ENCODE assay signal across 11 cellular contexts in the genomic region with DNA sequence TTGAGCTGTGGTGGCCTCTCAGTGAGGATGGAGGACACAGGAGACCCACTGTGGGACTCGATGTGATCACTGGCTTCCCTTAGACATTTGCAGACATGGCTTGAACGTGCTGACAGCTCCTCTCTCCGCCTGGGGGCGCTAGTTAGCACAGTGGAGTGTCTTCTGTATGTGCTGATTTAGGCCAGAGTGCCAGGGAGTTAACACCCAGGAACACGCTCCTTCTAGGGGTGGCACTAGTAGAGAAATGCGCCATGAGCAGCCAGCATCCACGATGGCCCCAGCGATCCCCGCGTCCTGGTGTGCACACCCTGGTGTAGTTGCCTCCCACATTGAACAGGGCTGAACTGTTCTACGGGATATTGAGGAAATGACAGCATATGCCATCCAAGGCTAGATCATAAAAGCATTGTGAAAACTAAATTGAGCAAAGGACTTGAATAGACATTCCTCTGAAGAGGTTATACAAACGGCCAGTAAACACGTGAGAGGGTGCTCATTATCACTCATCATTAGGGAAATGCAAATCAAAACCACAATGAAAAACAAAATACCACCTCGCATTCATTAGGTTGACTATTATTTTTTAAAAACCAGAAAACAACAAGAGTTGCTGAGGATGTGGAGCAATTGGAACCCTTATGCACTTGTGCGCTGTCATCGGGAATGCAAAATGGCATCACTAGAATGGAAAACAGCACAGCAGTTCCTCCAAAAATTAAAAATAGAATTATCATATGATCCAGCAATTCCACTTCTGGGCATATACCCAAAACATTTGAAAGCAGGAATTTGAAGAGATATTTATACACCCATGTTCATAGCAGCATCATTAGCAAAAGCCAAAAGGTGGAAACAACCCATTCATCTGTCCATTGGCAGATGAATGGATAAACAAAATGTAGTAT. TPM values are rescaled to one million over a fixed set of nuclear protein-coding genes. Genes with fewer than 3 reads are reported as not detected.
DNase-seq lines count a peak whose midpoint lies in the region; ATAC-seq and TF ChIP-seq lines count a peak whose summit lies in the region.
"Had no signal": no experiment of that assay in that cellular context is flagged by ENCODE, and none has a peak within 500 bp of the region (broad histone marks: within the 10 kb centered on the region; RNA-seq: fewer than 3 reads in every experiment).

No MANE protein-coding gene starts in this region.

- no peak overlapping the region for H3K4me2 ChIP-seq in OCI-LY1 (ENCODE audit: low read length)

- H3K36me3 ChIP-seq in OCI-LY1 (ENCODE audit: insufficient read depth, low read length) (no peaks in the 10 kb centered on the region), thyroid gland (no peaks in the 10 kb centered on the region)

- peaks cover 12% of the 10 kb centered on the region for H3K4me1 ChIP-seq in OCI-LY1 (ENCODE audit: insufficient read depth, low read length, severe bottlenecking)
- no peaks in the 10 kb centered on the region for H3K4me1 ChIP-seq in thyroid gland

- no peak overlapping the region for H3K4me3 ChIP-seq in OCI-LY1 (ENCODE audit: low read depth, low read length, poor library complexity, severe bottlenecking)
- H3K4me3 ChIP-seq in fibroblast of villous mesenchyme (ENCODE audit: low read depth, low read length): no peak overlapping the region
- H3K4me3 ChIP-seq in thyroid gland (replicated peaks in 1 of 3): no peak overlapping the region

- H2AFZ ChIP-seq in OCI-LY1 (ENCODE audit: low read length): no peak overlapping the region

- peaks cover 7% of the 10 kb centered on the region for H3K9me3 Mint-ChIP-seq in activated CD4-positive, alpha-beta T cell treated with anti-CD3 and anti-CD28 coated beads for 36 hours (ENCODE audit: low read depth)

- H3K9me3 ChIP-seq in OCI-LY1 (ENCODE audit: low read length) (peaks cover 6% of the 10 kb centered on the region; the same call in 1 of the 2 replicates), thyroid gland (no peaks in the 10 kb centered on the region)

- POLR2A ChIA-PET in activated CD4-positive, alpha-beta T cell treated with anti-CD3 and anti-CD28 coated beads for 36 hours (lab: Charles Lee): no interaction called here
- POLR2A ChIA-PET in RWPE1 (lab: Yijun Ruan, JAX; ENCODE audit: low non-redundant PET): no interaction called here

- H3K4me1 Mint-ChIP-seq in activated CD4-positive, alpha-beta T cell treated with anti-CD3 and anti-CD28 coated beads for 36 hours: peaks cover 15% of the 10 kb centered on the region

- H3K27ac Mint-ChIP-seq in activated CD4-positive, alpha-beta T cell treated with anti-CD3 and anti-CD28 coated beads for 36 hours: no peak overlapping the region
- H3K27ac Mint-ChIP-seq: naive B cell had no signal

- TF ChIP-seq CTCF in OCI-LY1 (IDR thresholded peaks at IDR 0.05; ENCODE audit: low read length) (peak; percentile 56), fibroblast of villous mesenchyme (IDR thresholded peaks at IDR 0.05; ENCODE audit: insufficient read depth, low read depth, low read length) (peak; percentile 38), thyroid gland (IDR thresholded peaks at IDR 0.05) (no peak), RWPE1 (conservative IDR thresholded peaks at IDR 0.05; ENCODE audit: low read depth) (no peak)

- no peak for TF ChIP-seq POLR2A in thyroid gland (IDR thresholded peaks at IDR 0.05)

- H3K36me3 Mint-ChIP-seq in activated CD4-positive, alpha-beta T cell treated with anti-CD3 and anti-CD28 coated beads for 36 hours (ENCODE audit: low read depth): peaks cover 5% of the 10 kb centered on the region

- WGBS in thyroid gland, 2 donors: 53 to 64% methylated on average over 13 to 16 of the region's 16 CpGs

- H3K79me2 ChIP-seq in OCI-LY1 (ENCODE audit: insufficient read depth, low read length): no peaks in the 10 kb centered on the region

- no peak for ATAC-seq in activated CD4-positive, alpha-beta T cell treated with anti-CD3 and anti-CD28 coated beads for 36 hours

- H3K9ac ChIP-seq in OCI-LY1 (ENCODE audit: low read length): no peak overlapping the region

- H3K27me3 ChIP-seq in OCI-LY1 (ENCODE audit: insufficient read depth, low read length) (peaks cover 5% of the 10 kb centered on the region; the same call in 1 of the 2 replicates), thyroid gland (no peaks in the 10 kb centered on the region)

- no peak overlapping the region for H3K4me3 Mint-ChIP-seq in activated CD4-positive, alpha-beta T cell treated with anti-CD3 and anti-CD28 coated beads for 36 hours
- H3K4me3 Mint-ChIP-seq: naive B cell had no signal

- intact Hi-C loops in activated CD4-positive, alpha-beta T cell treated with anti-CD3 and anti-CD28 coated beads for 36 hours (cut with DNase I, micrococcal nuclease): no loop called here
- intact Hi-C loops in thyroid gland (cut with DNase I): no loop called here

- CTCF ChIA-PET in activated CD4-positive, alpha-beta T cell treated with anti-CD3 and anti-CD28 coated beads for 36 hours (lab: Charles Lee): interaction anchor here (0.6 to 1.4 kb wide), 4 partner anchors 11 to 189 kb away, joined by 3 to 5 read pairs (median 5); no protein-coding TSS in a partner anchor
- CTCF ChIA-PET in RWPE1 (lab: Yijun Ruan, JAX): no interaction called here

- H3F3A ChIP-seq in OCI-LY1 (ENCODE audit: insufficient read depth, low read length): no peaks in the 10 kb centered on the region

- H3K27me3 Mint-ChIP-seq in activated CD4-positive, alpha-beta T cell treated with anti-CD3 and anti-CD28 coated beads for 36 hours: no peaks in the 10 kb centered on the region

- H3K27ac ChIP-seq in OCI-LY1 (ENCODE audit: low read depth, low read length, poor library complexity, severe bottlenecking) (no peak overlapping the region), thyroid gland (peak overlapping the region in 1 of 3 donors; percentile 26), RWPE1 (no peak overlapping the region)
- H3K27ac ChIP-seq: C4-2B had no signal

- peak; percentile 58 for DNase-seq in activated CD4-positive, alpha-beta T cell treated with anti-CD3 and anti-CD28 coated beads for 36 hours
- DNase-seq in activated CD4-positive, alpha-beta T cell treated with anti-CD3 and anti-CD28 coated beads for 1 hour: no peak
- DNase-seq in fibroblast of villous mesenchyme (ENCODE audit: low read depth): peak; percentile 17
- peak; percentile 63 for DNase-seq in stimulated activated CD8-positive, alpha-beta memory T cell treated with anti-CD3 and anti-CD28 coated beads, Interleukin-4, amount 100 ng/mL, for 48 hours
- no peak for DNase-seq in thyroid gland
- DNase-seq in RWPE1 (ENCODE audit: low spot score): no peak
- DNase-seq in NCI-H1436 treated with DMSO at 0.1 percent for 48 hours (lab: John Stamatoyannopoulos, UW): no peak
- DNase-seq: activated T-cell treated with anti-CD3 and anti-CD28 coated beads, Interleukin-2, amount 50 U/mL, for 1 hour; naive B cell had no signal

- H3K9me2 ChIP-seq in OCI-LY1 (ENCODE audit: low read depth, low read length): no peaks in the 10 kb centered on the region

- no peaks in the 10 kb centered on the region for H4K20me1 ChIP-seq in OCI-LY1 (ENCODE audit: insufficient read depth, low read length)

RNA-seq across cellular contexts. Expression of gene NMUR1, which starts 11.6 kb away (rescaled TPM):
- not detected for total RNA-seq in activated CD4-positive, alpha-beta T cell treated with anti-CD3 and anti-CD28 coated beads for 36 hours
- not detected in 2 replicates for total RNA-seq in fibroblast of villous mesenchyme
- under 1 TPM in 3 of 4 donors, not detected in 1; 0.11 to 0.73 (median 0.67) TPM for total RNA-seq in thyroid gland

RNA-seq across cellular contexts. Expression of gene TEX44, which starts 50.8 kb away (rescaled TPM):
- not detected for total RNA-seq in activated CD4-positive, alpha-beta T cell treated with anti-CD3 and anti-CD28 coated beads for 36 hours
- total RNA-seq in fibroblast of villous mesenchyme (not detected in 2 replicates), thyroid gland (under 1 TPM in 1 of 4 donors, not detected in 3; 0.54 TPM)

Comparison
In these comparisons a context has a peak if more than half of its experiments do, and no peak if none do; other contexts are left out.
1. DNase-seq: peak in activated CD4-positive, alpha-beta T cell treated with anti-CD3 and anti-CD28 coated beads for 36 hours (single experiment), fibroblast of villous mesenchyme (single experiment) and stimulated activated CD8-positive, alpha-beta memory T cell treated with anti-CD3 and anti-CD28 coated beads, Interleukin-4, amount 100 ng/mL, for 48 hours (single experiment); none in activated CD4-positive, alpha-beta T cell treated with anti-CD3 and anti-CD28 coated beads for 1 hour (single experiment), thyroid gland (0 of 2), RWPE1 (single experiment) and NCI-H1436 treated with DMSO at 0.1 percent for 48 hours (single experiment).
2. CTCF ChIP-seq: peak in OCI-LY1 (single experiment) and fibroblast of villous mesenchyme (single experiment); none in thyroid gland (0 of 6) and RWPE1 (single experiment).